36 cellular contexts compared by ENCODE assay signal in the genomic region with DNA sequence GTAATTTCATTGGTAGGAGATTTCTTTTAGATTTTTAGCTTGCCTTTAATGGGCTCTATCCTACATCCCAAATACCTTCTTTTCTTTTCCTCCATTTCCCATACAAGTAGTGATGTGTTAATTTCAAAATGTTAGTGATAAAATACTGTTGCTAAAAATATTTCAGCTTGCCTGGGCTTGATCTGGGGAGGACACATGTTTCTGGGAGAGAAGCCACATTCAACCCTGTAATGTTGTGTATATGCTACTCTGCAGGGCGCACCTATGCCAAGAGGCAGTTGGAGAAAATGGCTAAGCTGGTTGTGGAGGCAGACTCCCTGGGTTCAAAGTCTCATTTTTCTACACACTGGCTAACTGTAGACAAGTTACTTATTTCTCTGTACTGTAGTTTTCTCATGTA. TPM values are rescaled to one million over a fixed set of nuclear protein-coding genes. Genes with fewer than 3 reads are reported as not detected.
"Had no signal": no experiment of that assay in that cellular context is flagged by ENCODE, and none has a peak within 500 bp of the region (broad histone marks: within the 10 kb centered on the region; RNA-seq: fewer than 3 reads in every experiment).

No MANE protein-coding gene starts in this region.

- H3K27ac Mint-ChIP-seq: activated B cell treated with CpG ODN at 0.5 μM for 24 hours; activated CD4-positive, alpha-beta memory T cell treated with anti-CD3 and anti-CD28 coated beads for 36 hours; activated naive CD8-positive, alpha-beta T cell treated with anti-CD3 and anti-CD28 coated beads for 36 hours; T-cell; T-helper 17 cell had no signal

- H3K36me3 ChIP-seq: Peyer's patch had no signal

- H3K27me3 Mint-ChIP-seq: activated B cell treated with CpG ODN at 0.5 μM for 24 hours; activated CD4-positive, alpha-beta memory T cell treated with anti-CD3 and anti-CD28 coated beads for 36 hours; T-cell; T-helper 17 cell had no signal

- H3K4me3 ChIP-seq: Peyer's patch had no signal

- H3K36me3 Mint-ChIP-seq: activated CD4-positive, alpha-beta memory T cell treated with anti-CD3 and anti-CD28 coated beads for 36 hours; activated naive CD8-positive, alpha-beta T cell treated with anti-CD3 and anti-CD28 coated beads for 36 hours; T-cell had no signal

- DNase-seq: activated B cell treated with CpG ODN at 0.5 μM for 24 hours; activated CD4-positive, alpha-beta memory T cell treated with anti-CD3 and anti-CD28 coated beads for 36 hours; activated CD4-positive, alpha-beta T cell treated with anti-CD3 and anti-CD28 coated beads for 4 hours; activated CD4-positive, alpha-beta T cell treated with anti-CD3 and anti-CD28 coated beads, Interleukin-2, amount 50 U/mL, for 1 hour; activated CD4-positive, CD25-positive, alpha-beta regulatory T cell treated with anti-CD3 and anti-CD28 coated beads, Interleukin-2, amount 50 U/mL, for 72 hours; activated CD8-positive, alpha-beta memory T cell treated with anti-CD3 and anti-CD28 coated beads, Interleukin-2, amount 50 U/mL, for 4 hours; activated effector memory CD4-positive, alpha-beta T cell treated with anti-CD3 and anti-CD28 coated beads, Interleukin-2, amount 50 U/mL, for 16 hours; activated naive CD4-positive, alpha-beta T cell; activated naive CD4-positive, alpha-beta T cell treated with anti-CD3 and anti-CD28 coated beads, Interleukin-2, amount 50 U/mL, for 16 hours; activated naive CD8-positive, alpha-beta T cell treated with anti-CD3 and anti-CD28 coated beads for 36 hours; activated T-cell treated with anti-CD3 and anti-CD28 coated beads for 4 hours; activated T-cell treated with anti-CD3 and anti-CD28 coated beads, Interleukin-2, amount 50 U/mL, for 4 hours; amniotic stem cell; aorta; caudate nucleus; NCI-H1092 treated with DMSO at 0.1 percent for 48 hours; NCI-H1417; NCI-H146; NCI-H187; NCI-H2029 treated with DMSO at 0.1 percent for 48 hours; NCI-H2107; NCI-H2171; NCI-H510A; NCI-H526; NCI-H748 treated with DMSO at 0.1 percent for 48 hours; NK-92 treated with Interleukin-12 subunit alpha and Interleukin-12 subunit beta, amount 100 ng/mL, for 24 hours; PC-3; Peyer's patch; RPMI8226; SIG-M5; T-cell; T-helper 17 cell had no signal

- H3K4me3 Mint-ChIP-seq: activated B cell treated with CpG ODN at 0.5 μM for 24 hours; activated CD4-positive, alpha-beta memory T cell treated with anti-CD3 and anti-CD28 coated beads for 36 hours; activated naive CD8-positive, alpha-beta T cell treated with anti-CD3 and anti-CD28 coated beads for 36 hours; activated T-cell treated with anti-CD3 and anti-CD28 coated beads, Interleukin-2, amount 50 U/mL, for 4 hours; T-cell; T-helper 17 cell had no signal

- H3K4me1 Mint-ChIP-seq: activated B cell treated with CpG ODN at 0.5 μM for 24 hours; activated naive CD8-positive, alpha-beta T cell treated with anti-CD3 and anti-CD28 coated beads for 36 hours; T-cell; T-helper 17 cell had no signal

- H3K4me1 ChIP-seq: Peyer's patch had no signal

- H3K9me3 Mint-ChIP-seq: activated naive CD8-positive, alpha-beta T cell treated with anti-CD3 and anti-CD28 coated beads for 36 hours had no signal

- ATAC-seq: activated T-cell treated with anti-CD3 and anti-CD28 coated beads, Interleukin-2, amount 50 U/mL, for 4 hours; PC-3; Right ventricle myocardium inferior; SK-N-SH treated with all-trans-retinoic acid at 6 μM for 48 hours; T-cell; T-helper 17 cell had no signal

- H3K9ac ChIP-seq: KMS-11 had no signal

- H3K9me3 ChIP-seq: Peyer's patch had no signal

- H3K27me3 ChIP-seq: Peyer's patch had no signal

- H3K27ac ChIP-seq: KMS-11, Peyer's patch, VCaP had no signal

RNA-seq across cellular contexts. Expression of gene FLRT2, which starts 26.3 kb away (rescaled TPM):
- total RNA-seq: activated B cell treated with CpG ODN at 0.5 μM for 24 hours; activated CD4-positive, alpha-beta memory T cell treated with anti-CD3 and anti-CD28 coated beads for 36 hours; activated naive CD8-positive, alpha-beta T cell treated with anti-CD3 and anti-CD28 coated beads for 36 hours; T-helper 17 cell had no signal
